Comparison of ENCODE assay signal across 19 cellular contexts in genomic region chr1:110513511-110513910, GRCh38. TPM values are rescaled to one million over a fixed set of nuclear protein-coding genes. Genes with fewer than 3 reads are reported as not detected.
A peak's percentile ranks its signal among the peaks of the same experiment; 100 is the strongest.
DNase-seq lines count a peak whose midpoint lies in the region; ATAC-seq lines count a peak whose summit lies in the region.
"Had no signal": no experiment of that assay in that cellular context is flagged by ENCODE, and none has a peak within 500 bp of the region (broad histone marks: within the 10 kb centered on the region; RNA-seq: fewer than 3 reads in every experiment).

No MANE protein-coding gene starts in this region.

- peak; percentile 31 for DNase-seq in A172 (ENCODE audit: low spot score)
- DNase-seq in ELF-1 (ENCODE audit: low read depth, low spot score): peak; percentile 88
- peak; percentile 26 for DNase-seq in NCI-H69 (lab: John Stamatoyannopoulos, UW)
- no peak for DNase-seq in NOMO-1 (lab: John Stamatoyannopoulos, UW; ENCODE audit: unreplicated experiment in 2 of 2)
- DNase-seq in SW480 (ENCODE audit: low spot score): no peak
- no peak for DNase-seq in H4 (ENCODE audit: low spot score)
- DNase-seq: activated CD4-positive, alpha-beta T cell treated with anti-CD3 and anti-CD28 coated beads for 4 hours; activated T-cell treated with anti-CD3 and anti-CD28 coated beads, Interleukin-2, amount 50 U/mL, for 48 hours; adrenal gland; AML-193; hippocampal formation; left ventricle myocardium superior; naive thymus-derived CD8-positive, alpha-beta T cell; OCI-M1; retina; stimulated activated CD4-positive, alpha-beta T cell treated with anti-CD3 and anti-CD28 coated beads, Interleukin-2, amount 100 ng/mL, for 24 hours; T-helper 1 cell had no signal

- ATAC-seq in esophagus mucosa (peak; percentile 50), GM18873 (IDR thresholded peaks at IDR 0.05; ENCODE audit: low FRiP score, unreplicated experiment) (no peak)
- ATAC-seq: left ventricle myocardium superior; naive thymus-derived CD8-positive, alpha-beta T cell had no signal

RNA-seq across cellular contexts. Expression of gene KCNA10, which starts 5.5 kb away (rescaled TPM):
- total RNA-seq in A172 (2014; rRNA removed; shearing (Covaris generic)): not detected in 2 replicates
- not detected for total RNA-seq in esophagus mucosa
- not detected in 2 replicates for total RNA-seq in H4 (2014; rRNA removed; shearing (Covaris generic))
- total RNA-seq: adrenal gland; left ventricle myocardium superior; naive thymus-derived CD8-positive, alpha-beta T cell had no signal

Comparison
In these comparisons a context has a peak if more than half of its experiments do, and no peak if none do; other contexts are left out.
1. DNase-seq: peak in A172 (single experiment), ELF-1 (single experiment) and NCI-H69 (single experiment); none in NOMO-1 (0 of 2), SW480 (single experiment) and H4 (single experiment).